In genomic region chr15:89221543-89221942, GRCh38 we compare ENCODE assay signal across 1 cellular context.
TF ChIP-seq lines count a peak whose summit lies in the region.

RLBP1 (minus strand) TSS chr15:89221579; CDS start chr15:89218975, 2,604 bp downstream.

TF ChIP-seq in HepG2, 621 proteins besides CTCF, POLR2A, EP300 and RAD21 (continued from another document):
- TF ChIP-seq MLXIP (CRISPR knock-in tag; IDR thresholded peaks at IDR 0.05; ENCODE audit: borderline replicate concordance) (no peak), ZFX (CRISPR knock-in tag; IDR thresholded peaks at IDR 0.05; ENCODE audit: low read depth) (peak; percentile 36; the same call in 1 of the 2 replicates), PRMT3 (CRISPR knock-in tag; IDR thresholded peaks at IDR 0.05; ENCODE audit: borderline replicate concordance, low read depth) (no peak), TIGD3 (CRISPR knock-in tag; IDR thresholded peaks at IDR 0.05; ENCODE audit: borderline replicate concordance) (no peak), ZFP36L2 (CRISPR knock-in tag; IDR thresholded peaks at IDR 0.05) (no peak), TBX3 (IDR thresholded peaks at IDR 0.05; ENCODE audit: borderline replicate concordance) (no peak), ESRRA (CRISPR knock-in tag; IDR thresholded peaks at IDR 0.05; ENCODE audit: low read depth) (no peak), NFIB (CRISPR knock-in tag; IDR thresholded peaks at IDR 0.05; ENCODE audit: borderline replicate concordance) (no peak), HMG20A (CRISPR knock-in tag; IDR thresholded peaks at IDR 0.05; ENCODE audit: borderline replicate concordance) (no peak), CHD2 (IDR thresholded peaks at IDR 0.05; ENCODE audit: low read depth, low read length) (no peak), ETV5 (CRISPR knock-in tag; IDR thresholded peaks at IDR 0.05; ENCODE audit: borderline replicate concordance) (no peak), NONO (IDR thresholded peaks at IDR 0.05) (no peak), NONO (CRISPR knock-in tag; conservative IDR thresholded peaks at IDR 0.05) (no peak), XRCC5 (optimal IDR thresholded peaks at IDR 0.05; ENCODE audit: low read length) (no peak), AHDC1 (CRISPR knock-in tag; IDR thresholded peaks at IDR 0.05; ENCODE audit: borderline replicate concordance) (no peak), BRF2 (CRISPR knock-in tag; IDR thresholded peaks at IDR 0.05) (no peak), BATF2 (CRISPR knock-in tag; IDR thresholded peaks at IDR 0.05) (no peak), ARNTL (CRISPR knock-in tag; IDR thresholded peaks at IDR 0.05) (no peak)
- TF ChIP-seq, protein P1, sequence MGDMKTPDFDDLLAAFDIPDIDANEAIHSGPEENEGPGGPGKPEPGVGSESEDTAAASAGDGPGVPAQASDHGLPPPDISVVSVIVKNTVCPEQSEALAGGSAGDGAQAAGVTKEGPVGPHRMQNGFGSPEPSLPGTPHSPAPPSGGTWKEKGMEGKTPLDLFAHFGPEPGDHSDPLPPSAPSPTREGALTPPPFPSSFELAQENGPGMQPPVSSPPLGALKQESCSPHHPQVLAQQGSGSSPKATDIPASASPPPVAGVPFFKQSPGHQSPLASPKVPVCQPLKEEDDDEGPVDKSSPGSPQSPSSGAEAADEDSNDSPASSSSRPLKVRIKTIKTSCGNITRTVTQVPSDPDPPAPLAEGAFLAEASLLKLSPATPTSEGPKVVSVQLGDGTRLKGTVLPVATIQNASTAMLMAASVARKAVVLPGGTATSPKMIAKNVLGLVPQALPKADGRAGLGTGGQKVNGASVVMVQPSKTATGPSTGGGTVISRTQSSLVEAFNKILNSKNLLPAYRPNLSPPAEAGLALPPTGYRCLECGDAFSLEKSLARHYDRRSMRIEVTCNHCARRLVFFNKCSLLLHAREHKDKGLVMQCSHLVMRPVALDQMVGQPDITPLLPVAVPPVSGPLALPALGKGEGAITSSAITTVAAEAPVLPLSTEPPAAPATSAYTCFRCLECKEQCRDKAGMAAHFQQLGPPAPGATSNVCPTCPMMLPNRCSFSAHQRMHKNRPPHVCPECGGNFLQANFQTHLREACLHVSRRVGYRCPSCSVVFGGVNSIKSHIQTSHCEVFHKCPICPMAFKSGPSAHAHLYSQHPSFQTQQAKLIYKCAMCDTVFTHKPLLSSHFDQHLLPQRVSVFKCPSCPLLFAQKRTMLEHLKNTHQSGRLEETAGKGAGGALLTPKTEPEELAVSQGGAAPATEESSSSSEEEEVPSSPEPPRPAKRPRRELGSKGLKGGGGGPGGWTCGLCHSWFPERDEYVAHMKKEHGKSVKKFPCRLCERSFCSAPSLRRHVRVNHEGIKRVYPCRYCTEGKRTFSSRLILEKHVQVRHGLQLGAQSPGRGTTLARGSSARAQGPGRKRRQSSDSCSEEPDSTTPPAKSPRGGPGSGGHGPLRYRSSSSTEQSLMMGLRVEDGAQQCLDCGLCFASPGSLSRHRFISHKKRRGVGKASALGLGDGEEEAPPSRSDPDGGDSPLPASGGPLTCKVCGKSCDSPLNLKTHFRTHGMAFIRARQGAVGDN (CRISPR knock-in tag; IDR thresholded peaks at IDR 0.05): peak; percentile 24; the same call in 1 of the 2 replicates
- TF ChIP-seq, protein P2, sequence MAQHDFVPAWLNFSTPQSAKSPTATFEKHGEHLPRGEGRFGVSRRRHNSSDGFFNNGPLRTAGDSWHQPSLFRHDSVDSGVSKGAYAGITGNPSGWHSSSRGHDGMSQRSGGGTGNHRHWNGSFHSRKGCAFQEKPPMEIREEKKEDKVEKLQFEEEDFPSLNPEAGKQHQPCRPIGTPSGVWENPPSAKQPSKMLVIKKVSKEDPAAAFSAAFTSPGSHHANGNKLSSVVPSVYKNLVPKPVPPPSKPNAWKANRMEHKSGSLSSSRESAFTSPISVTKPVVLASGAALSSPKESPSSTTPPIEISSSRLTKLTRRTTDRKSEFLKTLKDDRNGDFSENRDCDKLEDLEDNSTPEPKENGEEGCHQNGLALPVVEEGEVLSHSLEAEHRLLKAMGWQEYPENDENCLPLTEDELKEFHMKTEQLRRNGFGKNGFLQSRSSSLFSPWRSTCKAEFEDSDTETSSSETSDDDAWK (CRISPR knock-in tag; IDR thresholded peaks at IDR 0.05): no peak
- TF ChIP-seq, protein P3, sequence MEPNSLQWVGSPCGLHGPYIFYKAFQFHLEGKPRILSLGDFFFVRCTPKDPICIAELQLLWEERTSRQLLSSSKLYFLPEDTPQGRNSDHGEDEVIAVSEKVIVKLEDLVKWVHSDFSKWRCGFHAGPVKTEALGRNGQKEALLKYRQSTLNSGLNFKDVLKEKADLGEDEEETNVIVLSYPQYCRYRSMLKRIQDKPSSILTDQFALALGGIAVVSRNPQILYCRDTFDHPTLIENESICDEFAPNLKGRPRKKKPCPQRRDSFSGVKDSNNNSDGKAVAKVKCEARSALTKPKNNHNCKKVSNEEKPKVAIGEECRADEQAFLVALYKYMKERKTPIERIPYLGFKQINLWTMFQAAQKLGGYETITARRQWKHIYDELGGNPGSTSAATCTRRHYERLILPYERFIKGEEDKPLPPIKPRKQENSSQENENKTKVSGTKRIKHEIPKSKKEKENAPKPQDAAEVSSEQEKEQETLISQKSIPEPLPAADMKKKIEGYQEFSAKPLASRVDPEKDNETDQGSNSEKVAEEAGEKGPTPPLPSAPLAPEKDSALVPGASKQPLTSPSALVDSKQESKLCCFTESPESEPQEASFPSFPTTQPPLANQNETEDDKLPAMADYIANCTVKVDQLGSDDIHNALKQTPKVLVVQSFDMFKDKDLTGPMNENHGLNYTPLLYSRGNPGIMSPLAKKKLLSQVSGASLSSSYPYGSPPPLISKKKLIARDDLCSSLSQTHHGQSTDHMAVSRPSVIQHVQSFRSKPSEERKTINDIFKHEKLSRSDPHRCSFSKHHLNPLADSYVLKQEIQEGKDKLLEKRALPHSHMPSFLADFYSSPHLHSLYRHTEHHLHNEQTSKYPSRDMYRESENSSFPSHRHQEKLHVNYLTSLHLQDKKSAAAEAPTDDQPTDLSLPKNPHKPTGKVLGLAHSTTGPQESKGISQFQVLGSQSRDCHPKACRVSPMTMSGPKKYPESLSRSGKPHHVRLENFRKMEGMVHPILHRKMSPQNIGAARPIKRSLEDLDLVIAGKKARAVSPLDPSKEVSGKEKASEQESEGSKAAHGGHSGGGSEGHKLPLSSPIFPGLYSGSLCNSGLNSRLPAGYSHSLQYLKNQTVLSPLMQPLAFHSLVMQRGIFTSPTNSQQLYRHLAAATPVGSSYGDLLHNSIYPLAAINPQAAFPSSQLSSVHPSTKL (CRISPR knock-in tag; IDR thresholded peaks at IDR 0.05): no peak
